1 cellular context compared by ENCODE assay signal in genomic region chr16:85459529-85460251, GRCh38.
TF ChIP-seq lines count a peak whose summit lies in the region.

No MANE protein-coding gene starts in this region.

TF ChIP-seq in K562, 482 proteins besides CTCF, POLR2A, EP300 and RAD21 (continued from another document):
- TF ChIP-seq ZNF75A (CRISPR knock-in tag; IDR thresholded peaks at IDR 0.05), result no peak
- no peak for TF ChIP-seq ZNF143 (CRISPR knock-in tag; IDR thresholded peaks at IDR 0.05)
- TF ChIP-seq TBL1XR1 (IDR thresholded peaks at IDR 0.05; ENCODE audit: low read length in 2 of 2), result peak; percentile 28 to 29; a peak in 1 of 4 replicates
- TF ChIP-seq CBX3 (IDR thresholded peaks at IDR 0.05; ENCODE audit: borderline replicate concordance in 1 of 2, low read length in 2 of 2), result no peak
- TF ChIP-seq CGGBP1 (CRISPR knock-in tag; IDR thresholded peaks at IDR 0.05), result no peak
- no peak for TF ChIP-seq U2AF2 (optimal IDR thresholded peaks at IDR 0.05; ENCODE audit: low read depth, low read length)
- TF ChIP-seq HDAC3 (IDR thresholded peaks at IDR 0.05; ENCODE audit: borderline replicate concordance, partially characterized antibody), result no peak
- TF ChIP-seq KLF13 (tag; IDR thresholded peaks at IDR 0.05; ENCODE audit: borderline replicate concordance, low read depth), result no peak
- TF ChIP-seq HDAC6 (IDR thresholded peaks at IDR 0.05; ENCODE audit: low read depth, low read length), result no peak
- no peak for TF ChIP-seq SRF (CRISPR knock-in tag; IDR thresholded peaks at IDR 0.05)
- TF ChIP-seq, protein P1, sequence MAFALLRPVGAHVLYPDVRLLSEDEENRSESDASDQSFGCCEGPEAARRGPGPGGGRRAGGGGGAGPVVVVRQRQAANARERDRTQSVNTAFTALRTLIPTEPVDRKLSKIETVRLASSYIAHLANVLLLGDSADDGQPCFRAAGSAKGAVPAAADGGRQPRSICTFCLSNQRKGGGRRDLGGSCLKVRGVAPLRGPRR (CRISPR knock-in tag; IDR thresholded peaks at IDR 0.05), result no peak
- no peak for TF ChIP-seq ZNF431 (CRISPR knock-in tag; IDR thresholded peaks at IDR 0.05)
- no peak for TF ChIP-seq ZNF311 (CRISPR knock-in tag; IDR thresholded peaks at IDR 0.05)
- TF ChIP-seq, protein P2, sequence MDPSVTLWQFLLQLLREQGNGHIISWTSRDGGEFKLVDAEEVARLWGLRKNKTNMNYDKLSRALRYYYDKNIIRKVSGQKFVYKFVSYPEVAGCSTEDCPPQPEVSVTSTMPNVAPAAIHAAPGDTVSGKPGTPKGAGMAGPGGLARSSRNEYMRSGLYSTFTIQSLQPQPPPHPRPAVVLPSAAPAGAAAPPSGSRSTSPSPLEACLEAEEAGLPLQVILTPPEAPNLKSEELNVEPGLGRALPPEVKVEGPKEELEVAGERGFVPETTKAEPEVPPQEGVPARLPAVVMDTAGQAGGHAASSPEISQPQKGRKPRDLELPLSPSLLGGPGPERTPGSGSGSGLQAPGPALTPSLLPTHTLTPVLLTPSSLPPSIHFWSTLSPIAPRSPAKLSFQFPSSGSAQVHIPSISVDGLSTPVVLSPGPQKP (CRISPR knock-in tag; IDR thresholded peaks at IDR 0.05), result no peak
- TF ChIP-seq ZNF239 (CRISPR knock-in tag; IDR thresholded peaks at IDR 0.05), result no peak
- no peak for TF ChIP-seq CUX1 (CRISPR knock-in tag; IDR thresholded peaks at IDR 0.05)
- TF ChIP-seq WHSC1 (IDR thresholded peaks at IDR 0.05; ENCODE audit: low read length), result no peak
- TF ChIP-seq CBFA2T2 (conservative IDR thresholded peaks at IDR 0.05), result peak; percentile 40
- TF ChIP-seq TEAD2 (tag; IDR thresholded peaks at IDR 0.05), result no peak
- peak; percentile 67 for TF ChIP-seq CBFA2T3 (IDR thresholded peaks at IDR 0.05)
- TF ChIP-seq TCF3 (CRISPR knock-in tag; IDR thresholded peaks at IDR 0.05), result peak; percentile 53
- no peak for TF ChIP-seq MEIS2 (IDR thresholded peaks at IDR 0.05; ENCODE audit: partially characterized antibody)
- no peak for TF ChIP-seq NFE2 (IDR thresholded peaks at IDR 0.05; ENCODE audit: low read depth)
- TF ChIP-seq PML (IDR thresholded peaks at IDR 0.05; ENCODE audit: low read length), result no peak
- no peak for TF ChIP-seq EHMT2 (IDR thresholded peaks at IDR 0.05)
- no peak for TF ChIP-seq YY1 (IDR thresholded peaks at IDR 0.05; ENCODE audit: borderline replicate concordance in 1 of 3, control insufficient read depth in 1 of 3, extremely low read depth in 1 of 3, insufficient read depth in 3 of 3, insufficient read length in 1 of 3, insufficient replicate concordance in 2 of 3, low read depth in 1 of 3, low read length in 2 of 3)
- TF ChIP-seq L3MBTL2 (IDR thresholded peaks at IDR 0.05), result no peak
- TF ChIP-seq ZNF551 (CRISPR knock-in tag; IDR thresholded peaks at IDR 0.05), result no peak
- no peak for TF ChIP-seq STAG1 (CRISPR knock-in tag; IDR thresholded peaks at IDR 0.05; ENCODE audit: borderline replicate concordance)
- TF ChIP-seq NR2C2 (CRISPR knock-in tag; IDR thresholded peaks at IDR 0.05), result no peak
- TF ChIP-seq NR2C2 (tag; IDR thresholded peaks at IDR 0.05), result no peak; the same call in 1 of the 2 replicates
- no peak for TF ChIP-seq IRF1 (CRISPR knock-in tag; IDR thresholded peaks at IDR 0.05; ENCODE audit: borderline replicate concordance)
- TF ChIP-seq ZNF766 (CRISPR knock-in tag; conservative IDR thresholded peaks at IDR 0.05), result no peak
- TF ChIP-seq BMI1 (IDR thresholded peaks at IDR 0.05; ENCODE audit: low read length), result no peak
- TF ChIP-seq ZNF408 (CRISPR knock-in tag; IDR thresholded peaks at IDR 0.05; ENCODE audit: low read depth), result no peak
- TF ChIP-seq YBX1 (IDR thresholded peaks at IDR 0.05), result no peak
- TF ChIP-seq HDAC8 (tag; IDR thresholded peaks at IDR 0.05), result no peak
- TF ChIP-seq MCM3 (IDR thresholded peaks at IDR 0.05), result no peak
- TF ChIP-seq, protein P3, sequence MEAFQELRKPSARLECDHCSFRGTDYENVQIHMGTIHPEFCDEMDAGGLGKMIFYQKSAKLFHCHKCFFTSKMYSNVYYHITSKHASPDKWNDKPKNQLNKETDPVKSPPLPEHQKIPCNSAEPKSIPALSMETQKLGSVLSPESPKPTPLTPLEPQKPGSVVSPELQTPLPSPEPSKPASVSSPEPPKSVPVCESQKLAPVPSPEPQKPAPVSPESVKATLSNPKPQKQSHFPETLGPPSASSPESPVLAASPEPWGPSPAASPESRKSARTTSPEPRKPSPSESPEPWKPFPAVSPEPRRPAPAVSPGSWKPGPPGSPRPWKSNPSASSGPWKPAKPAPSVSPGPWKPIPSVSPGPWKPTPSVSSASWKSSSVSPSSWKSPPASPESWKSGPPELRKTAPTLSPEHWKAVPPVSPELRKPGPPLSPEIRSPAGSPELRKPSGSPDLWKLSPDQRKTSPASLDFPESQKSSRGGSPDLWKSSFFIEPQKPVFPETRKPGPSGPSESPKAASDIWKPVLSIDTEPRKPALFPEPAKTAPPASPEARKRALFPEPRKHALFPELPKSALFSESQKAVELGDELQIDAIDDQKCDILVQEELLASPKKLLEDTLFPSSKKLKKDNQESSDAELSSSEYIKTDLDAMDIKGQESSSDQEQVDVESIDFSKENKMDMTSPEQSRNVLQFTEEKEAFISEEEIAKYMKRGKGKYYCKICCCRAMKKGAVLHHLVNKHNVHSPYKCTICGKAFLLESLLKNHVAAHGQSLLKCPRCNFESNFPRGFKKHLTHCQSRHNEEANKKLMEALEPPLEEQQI (IDR thresholded peaks at IDR 0.05), result no peak
- no peak for TF ChIP-seq ZC3H11A (IDR thresholded peaks at IDR 0.05; ENCODE audit: low read depth, low read length)
- TF ChIP-seq, protein P4, sequence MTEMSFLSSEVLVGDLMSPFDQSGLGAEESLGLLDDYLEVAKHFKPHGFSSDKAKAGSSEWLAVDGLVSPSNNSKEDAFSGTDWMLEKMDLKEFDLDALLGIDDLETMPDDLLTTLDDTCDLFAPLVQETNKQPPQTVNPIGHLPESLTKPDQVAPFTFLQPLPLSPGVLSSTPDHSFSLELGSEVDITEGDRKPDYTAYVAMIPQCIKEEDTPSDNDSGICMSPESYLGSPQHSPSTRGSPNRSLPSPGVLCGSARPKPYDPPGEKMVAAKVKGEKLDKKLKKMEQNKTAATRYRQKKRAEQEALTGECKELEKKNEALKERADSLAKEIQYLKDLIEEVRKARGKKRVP (CRISPR knock-in tag; IDR thresholded peaks at IDR 0.05), result no peak
- peak; percentile 45; the same call in 1 of the 2 replicates for TF ChIP-seq ZBTB7A (IDR thresholded peaks at IDR 0.05; ENCODE audit: borderline replicate concordance, control insufficient read depth, low read depth, low read length)
- TF ChIP-seq MECOM (CRISPR knock-in tag; IDR thresholded peaks at IDR 0.05), result no peak
- no peak for TF ChIP-seq C11orf30 (IDR thresholded peaks at IDR 0.05; ENCODE audit: low read depth)
- TF ChIP-seq ELF2 (CRISPR knock-in tag; IDR thresholded peaks at IDR 0.05), result no peak
- TF ChIP-seq ARID1B (IDR thresholded peaks at IDR 0.05), result peak; percentile 50; the same call in 1 of the 2 replicates
